ENCODE assay signal across 12 cellular contexts in genomic region chr7:100642534-100642907, GRCh38. TPM values are rescaled to one million over a fixed set of nuclear protein-coding genes. Genes with fewer than 3 reads are reported as not detected.
A peak's percentile ranks its signal among the peaks of the same experiment; 100 is the strongest.
DNase-seq lines count a peak whose midpoint lies in the region; ATAC-seq and FAIRE-seq lines count a peak whose summit lies in the region.
"Had no signal": no experiment of that assay in that cellular context is flagged by ENCODE, and none has a peak within 500 bp of the region (broad histone marks: within the 10 kb centered on the region; RNA-seq: fewer than 3 reads in every experiment).

No MANE protein-coding gene starts in this region.

- DNase-seq in CMK (ENCODE audit: low read depth) (peak; percentile 88), GM19239 (ENCODE audit: insufficient read length, low spot score) (peak; percentile 77), T-helper 17 cell (no peak), iPS-NIHi11 (ENCODE audit: low spot score) (peak; percentile 91), NCI-H2081 (lab: John Stamatoyannopoulos, UW) (no peak), SKM-1 (lab: John Stamatoyannopoulos, UW; ENCODE audit: unreplicated experiment) (no peak)
- DNase-seq: NCI-H146 had no signal

- no peak overlapping the region for H3K27ac Mint-ChIP-seq in T-helper 17 cell
- H3K27ac Mint-ChIP-seq: mesothelial cell of epicardium had no signal

- ATAC-seq in T-helper 17 cell (peak; percentile 69), GM18861 (IDR thresholded peaks at IDR 0.05; ENCODE audit: unreplicated experiment) (no peak), HG02870 (IDR thresholded peaks at IDR 0.05; ENCODE audit: unreplicated experiment) (no peak)

- no peaks in the 10 kb centered on the region for H3K9me3 ChIP-seq in T-helper 17 cell (ENCODE audit: control insufficient read depth, low read length, poor library complexity, severe bottlenecking)
- H3K9me3 ChIP-seq: ascending aorta had no signal

- H3K4me1 Mint-ChIP-seq in T-helper 17 cell, result peaks cover 7% of the 10 kb centered on the region
- H3K4me1 Mint-ChIP-seq: mesothelial cell of epicardium had no signal

- peaks cover 3% of the 10 kb centered on the region for H3K27me3 Mint-ChIP-seq in T-helper 17 cell

- FAIRE-seq in GM19239 (lab: Jason Lieb, UNC), result no peak

- H3K36me3 Mint-ChIP-seq in T-helper 17 cell (ENCODE audit: low read depth), result no peaks in the 10 kb centered on the region
- H3K36me3 Mint-ChIP-seq: mesothelial cell of epicardium had no signal

- no peak overlapping the region for H3K4me3 Mint-ChIP-seq in T-helper 17 cell
- H3K4me3 Mint-ChIP-seq: mesothelial cell of epicardium had no signal

RNA-seq across cellular contexts. Expression of gene TFR2, which starts 1.2 kb away (rescaled TPM):
- 1 to 10 TPM; 4.5 to 6.1 TPM for total RNA-seq in T-helper 17 cell
- total RNA-seq: ascending aorta had no signal

RNA-seq across cellular contexts. Expression of gene ACTL6B, which starts 13.7 kb away (rescaled TPM):
- not detected for total RNA-seq in T-helper 17 cell
- total RNA-seq: ascending aorta, mesothelial cell of epicardium, ureter had no signal

RNA-seq across cellular contexts. Expression of gene MOSPD3, which starts 30.2 kb away (rescaled TPM):
- 10 to 100 TPM; 16.4 to 16.5 TPM for total RNA-seq in T-helper 17 cell

RNA-seq across cellular contexts. Expression of gene GNB2, which starts 31.0 kb away (rescaled TPM):
- 100 to 1,000 TPM; 140 to 161 TPM for total RNA-seq in T-helper 17 cell

RNA-seq across cellular contexts. Expression of gene PCOLCE, which starts 40.4 kb away (rescaled TPM):
- 10 to 100 TPM; 12.6 to 14.7 TPM for total RNA-seq in T-helper 17 cell

Comparison
In these comparisons a context has a peak if more than half of its experiments do, and no peak if none do; other contexts are left out.
1. DNase-seq: peak in CMK (single experiment), GM19239 (single experiment) and iPS-NIHi11 (single experiment); none in T-helper 17 cell (0 of 3), NCI-H2081 (0 of 2) and SKM-1 (single experiment).